Comparison of ENCODE assay signal across 1 cellular context in the genomic region with DNA sequence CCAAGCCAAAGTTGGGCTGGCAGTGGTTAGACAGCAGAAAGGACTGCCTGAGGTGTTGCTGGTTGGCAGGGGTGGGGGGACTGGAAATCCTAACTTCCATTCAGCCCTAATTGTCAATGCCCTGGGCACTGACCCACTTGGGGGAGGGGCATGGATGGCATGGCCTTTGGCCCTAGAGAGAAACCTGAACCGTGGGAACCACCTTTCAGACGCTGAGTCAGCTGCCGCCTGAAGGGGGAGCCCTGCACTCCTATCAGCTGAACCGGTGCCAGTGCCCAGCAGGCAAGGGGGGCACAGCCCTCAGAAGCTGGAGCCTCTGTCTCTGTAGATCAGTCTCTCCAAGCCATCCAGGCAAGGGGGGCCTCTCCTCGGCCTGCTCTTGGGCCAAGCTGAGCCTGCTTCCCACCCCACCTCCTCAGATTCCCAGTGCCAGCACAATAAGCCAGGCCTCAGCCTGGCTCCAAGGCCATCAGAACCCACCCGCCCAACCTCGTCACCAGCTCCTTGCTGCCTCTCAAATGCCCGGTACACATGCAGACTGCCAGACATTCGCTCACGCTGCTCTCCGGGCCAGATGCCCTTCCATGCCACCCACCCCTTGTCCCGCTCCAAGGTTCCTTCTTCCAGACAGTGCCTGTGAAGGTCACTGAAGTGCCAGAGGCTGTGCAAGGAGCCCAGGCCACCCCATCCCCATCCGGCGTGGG.
TF ChIP-seq lines count a peak whose summit lies in the region.

No MANE protein-coding gene starts in this region.

TF ChIP-seq in HCT116, 20 proteins besides CTCF, POLR2A, EP300 and RAD21:
- TF ChIP-seq EZH2 (IDR thresholded peaks at IDR 0.05) (no peak), CEBPB (IDR thresholded peaks at IDR 0.05; ENCODE audit: low read depth) (no peak), POLR2AphosphoS5 (IDR thresholded peaks at IDR 0.05; ENCODE audit: low read depth, low read length) (peak; percentile 64), JUND (IDR thresholded peaks at IDR 0.05) (peak; percentile 53; the same call in 1 of the 2 replicates), TCF7L2 (IDR thresholded peaks at IDR 0.05; ENCODE audit: borderline replicate concordance, extremely low read depth, insufficient read depth, insufficient read length) (peak; percentile 47), YY1 (IDR thresholded peaks at IDR 0.05; ENCODE audit: extremely low read depth, insufficient replicate concordance, low read depth, low read length) (peak; percentile 44), ZFX (IDR thresholded peaks at IDR 0.05) (0 out of 2 replicates have a peak, but pooled peaks have one; percentile 8)
- TF ChIP-seq, protein P1, sequence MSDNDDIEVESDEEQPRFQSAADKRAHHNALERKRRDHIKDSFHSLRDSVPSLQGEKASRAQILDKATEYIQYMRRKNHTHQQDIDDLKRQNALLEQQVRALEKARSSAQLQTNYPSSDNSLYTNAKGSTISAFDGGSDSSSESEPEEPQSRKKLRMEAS (IDR thresholded peaks at IDR 0.05), result no peak
